ENCODE assay signal across 20 cellular contexts in genomic region chr9:35948451-35948850, GRCh38. TPM values are rescaled to one million over a fixed set of nuclear protein-coding genes. Genes with fewer than 3 reads are reported as not detected.
A peak's percentile ranks its signal among the peaks of the same experiment; 100 is the strongest.
DNase-seq lines count a peak whose midpoint lies in the region; ATAC-seq, FAIRE-seq and TF ChIP-seq lines count a peak whose summit lies in the region.
"Had no signal": no experiment of that assay in that cellular context is flagged by ENCODE, and none has a peak within 500 bp of the region (broad histone marks: within the 10 kb centered on the region; RNA-seq: fewer than 3 reads in every experiment).

No MANE protein-coding gene starts in this region.

- WGBS in hepatocyte (ENCODE audit: low lambda C conversion rate, missing lambda C conversion rate), result 83% methylated on average over 2 of the region's 2 CpGs

- POLR2A ChIA-PET in endothelial cell of umbilical vein (lab: Charles Lee), result no interaction called here

- dilution Hi-C loops in endothelial cell of umbilical vein (cut with MboI; ENCODE audit: extremely low pct_ligation_motif_present, low sequenced_read_pairs), result no loop called here

- H4K20me1 ChIP-seq in endothelial cell of umbilical vein (replicated peaks; ENCODE audit: control insufficient read depth, extremely low read depth, insufficient read depth, low read length), result no peaks in the 10 kb centered on the region
- no peaks in the 10 kb centered on the region for H4K20me1 ChIP-seq in hepatocyte (ENCODE audit: insufficient read depth, poor library complexity, severe bottlenecking)

- H3K9me2 ChIP-seq in hepatocyte (replicated peaks; ENCODE audit: insufficient read depth), result no peaks in the 10 kb centered on the region

- H3K4me2 ChIP-seq in endothelial cell of umbilical vein (ENCODE audit: insufficient read depth, low read length) (peak overlapping the region; percentile 20), hepatocyte (no peak overlapping the region)

- TF ChIP-seq CTCF in left ventricle myocardium inferior (IDR thresholded peaks at IDR 0.05; ENCODE audit: borderline replicate concordance) (no peak), endothelial cell of umbilical vein (IDR thresholded peaks at IDR 0.05; ENCODE audit: extremely low read depth in 1 of 2, insufficient read depth in 1 of 2, low read depth in 1 of 2, low read length in 2 of 2) (no peak), mucosa of descending colon (IDR thresholded peaks at IDR 0.05) (no peak), kidney (IDR thresholded peaks at IDR 0.05; ENCODE audit: borderline replicate concordance, extremely low read depth, insufficient read depth) (no peak), hepatocyte (IDR thresholded peaks at IDR 0.05; ENCODE audit: poor library complexity) (no peak)

- H3K9ac ChIP-seq in endothelial cell of umbilical vein (replicated peaks; ENCODE audit: extremely low read depth, insufficient read depth, low read length) (peak overlapping the region; percentile 34), kidney (ENCODE audit: low read length in 2 of 2) (no peak overlapping the region)

- CTCF ChIA-PET in endothelial cell of umbilical vein (lab: Charles Lee), result interaction anchor here (0.9 to 1.3 kb wide), 2 partner anchors 45 to 53 kb away, joined by 3 to 5 read pairs; no protein-coding TSS in a partner anchor

- no peaks in the 10 kb centered on the region for H3K9me3 ChIP-seq in left ventricle myocardium inferior (replicated peaks)
- H3K9me3 ChIP-seq in endothelial cell of umbilical vein (replicated peaks; ENCODE audit: control insufficient read depth, insufficient read depth, low read length), result no peaks in the 10 kb centered on the region
- no peaks in the 10 kb centered on the region for H3K9me3 ChIP-seq in mucosa of descending colon
- no peaks in the 10 kb centered on the region for H3K9me3 ChIP-seq in kidney (ENCODE audit: control insufficient read depth in 1 of 2, low read length in 2 of 2)
- H3K9me3 ChIP-seq in hepatocyte (ENCODE audit: low read depth), result no peaks in the 10 kb centered on the region

- H3K9me1 ChIP-seq in endothelial cell of umbilical vein (replicated peaks; ENCODE audit: control insufficient read depth, extremely low read depth, insufficient read depth, low read length), result no peaks in the 10 kb centered on the region

- FAIRE-seq in endothelial cell of umbilical vein (lab: Jason Lieb, UNC) (no peak), kidney (lab: Jason Lieb, UNC) (no peak)
- FAIRE-seq: HepG2 had no signal

- H3K27ac ChIP-seq in left ventricle myocardium inferior (replicated peaks), result peak overlapping the region; percentile 78
- peak overlapping the region; percentile 44 for H3K27ac ChIP-seq in endothelial cell of umbilical vein (ENCODE audit: insufficient read depth, low read depth, low read length)
- H3K27ac ChIP-seq in kidney (ENCODE audit: low read depth in 2 of 2, low read length in 2 of 2), result no peak overlapping the region
- H3K27ac ChIP-seq in hepatocyte, result no peak overlapping the region

- no peaks in the 10 kb centered on the region for H3K36me3 ChIP-seq in left ventricle myocardium inferior
- no peaks in the 10 kb centered on the region for H3K36me3 ChIP-seq in endothelial cell of umbilical vein (ENCODE audit: control insufficient read depth in 2 of 2, extremely low read depth in 1 of 2, insufficient read depth in 2 of 2, low read length in 2 of 2)
- no peaks in the 10 kb centered on the region for H3K36me3 ChIP-seq in mucosa of descending colon (ENCODE audit: low read depth)
- no peaks in the 10 kb centered on the region for H3K36me3 ChIP-seq in kidney (ENCODE audit: control insufficient read depth in 1 of 2, insufficient read depth in 2 of 2, low read length in 2 of 2)
- no peaks in the 10 kb centered on the region for H3K36me3 ChIP-seq in hepatocyte (replicated peaks; ENCODE audit: insufficient read depth, low read depth)

- H3K79me2 ChIP-seq in endothelial cell of umbilical vein (ENCODE audit: control insufficient read depth, insufficient read depth, low read length), result no peaks in the 10 kb centered on the region
- no peaks in the 10 kb centered on the region for H3K79me2 ChIP-seq in hepatocyte

- intact Hi-C loops in left ventricle myocardium inferior (cut with micrococcal nuclease), result loop anchor here (5.0 kb wide), 1 partner anchor 41 kb away; the partner anchor contains the start of genes HRCT1 and SPAAR
- intact Hi-C loops in Right ventricle myocardium inferior (cut with DNase I), result no loop called here
- intact Hi-C loops in endothelial cell of umbilical vein (cut with micrococcal nuclease), result loop anchor here (5.0 kb wide), 1 partner anchor 121 kb away; the partner anchor contains the start of genes FAM221B and TMEM8B
- intact Hi-C loops in mucosa of descending colon (cut with DNase I, micrococcal nuclease), result loop anchor here (5.0 kb wide), 2 partner anchors 41 to 46 kb away; partner anchors contain the start of genes HRCT1 (in 1 of the 2) and SPAAR (in 1 of the 2)
- intact Hi-C loops in kidney (cut with DNase I), result no loop called here

- BruUV-seq in endothelial cell of umbilical vein (replicated peaks; lab: Mats Ljungman, UMichigan), result no TSS peak

- ATAC-seq in Right ventricle myocardium inferior (no peak), mucosa of descending colon (peak; percentile 6), GM21360 (IDR thresholded peaks at IDR 0.05; ENCODE audit: unreplicated experiment) (no peak)

- H3K4me3 ChIP-seq in left ventricle myocardium inferior (no peak overlapping the region), endothelial cell of umbilical vein (replicated peaks in 1 of 3; ENCODE audit: insufficient read depth in 1 of 3, low read depth in 1 of 3, low read length in 3 of 3) (no peak overlapping the region), mucosa of descending colon (no peak overlapping the region), kidney (ENCODE audit: low read length in 2 of 2) (no peak overlapping the region), hepatocyte (no peak overlapping the region)

- no peak for TF ChIP-seq POLR2A in endothelial cell of umbilical vein (IDR thresholded peaks at IDR 0.05; ENCODE audit: low read depth, low read length)

- H3K4me1 ChIP-seq in left ventricle myocardium inferior (peaks cover 61% of the 10 kb centered on the region), endothelial cell of umbilical vein (ENCODE audit: control insufficient read depth, extremely low read depth, insufficient read depth, low read length) (peaks cover 37% of the 10 kb centered on the region), mucosa of descending colon (ENCODE audit: low read depth) (peaks cover 27% of the 10 kb centered on the region), kidney (ENCODE audit: control insufficient read depth in 1 of 2, insufficient read depth in 1 of 2, low read depth in 1 of 2, low read length in 2 of 2) (peaks cover 3 to 4% of the 10 kb centered on the region in 2 donors), hepatocyte (ENCODE audit: insufficient read depth) (peaks cover 3% of the 10 kb centered on the region)

- H2AFZ ChIP-seq in endothelial cell of umbilical vein (ENCODE audit: low read depth, low read length) (peak overlapping the region; percentile 74), hepatocyte (no peak overlapping the region)

- H3K27me3 ChIP-seq in left ventricle myocardium inferior (ENCODE audit: low read depth) (peaks cover 3% of the 10 kb centered on the region), endothelial cell of umbilical vein (ENCODE audit: control insufficient read depth in 2 of 2, insufficient read depth in 2 of 2, low read length in 2 of 2) (no peaks in the 10 kb centered on the region), hepatocyte (peaks cover 6% of the 10 kb centered on the region)

- no peak for DNase-seq in left ventricle myocardium inferior
- DNase-seq in Right ventricle myocardium inferior (ENCODE audit: missing footprints), result no peak
- DNase-seq in endothelial cell of umbilical vein (ENCODE audit: low read depth, low spot score), result peak; percentile 75
- DNase-seq in mucosa of descending colon, result no peak
- no peak for DNase-seq in kidney
- no peak for DNase-seq in NCI-H2196 treated with DMSO at 0.1 percent for 48 hours (lab: John Stamatoyannopoulos, UW; ENCODE audit: unreplicated experiment)
- no peak for DNase-seq in hepatocyte (ENCODE audit: low spot score)
- DNase-seq: 8988T, DMS79 treated with DMSO at 0.1 percent for 48 hours, KG1, NCI-H187, NCI-H2107, NCI-H2227 treated with DMSO at 0.1 percent for 48 hours, NCI-H510A treated with DMSO at 0.1 percent for 48 hours, NCI-H82, RPMI8226, SIG-M5 had no signal

RNA-seq across cellular contexts. Expression of gene OR2S2, which starts 9.5 kb away (rescaled TPM):
- total RNA-seq in left ventricle myocardium inferior (not detected), Right ventricle myocardium inferior (not detected), endothelial cell of umbilical vein (not detected in 2 replicates), mucosa of descending colon (not detected), kidney (not detected), hepatocyte (0.27 TPM in 1 of 2 replicates, not detected in the other)
- polyA plus RNA-seq in endothelial cell of umbilical vein (not detected in 2 replicates), kidney (ENCODE audit: insufficient read depth, low read depth, low replicate concordance) (not detected), hepatocyte (not detected in 2 replicates)
- polyA plus RNA-seq in endothelial cell of umbilical vein (2011; cell fraction: cytosol; rRNA removed), result not detected in 2 replicates
- not detected in 2 replicates for polyA plus RNA-seq in endothelial cell of umbilical vein (2011; cell fraction: nucleus; rRNA removed)
- polyA plus RNA-seq in endothelial cell of umbilical vein (2012), result not detected in 2 replicates
- not detected in 2 replicates for polyA minus RNA-seq in endothelial cell of umbilical vein
- not detected for polyA minus RNA-seq in endothelial cell of umbilical vein (2011; cell fraction: cytosol; rRNA and poly(A)+ RNA removed)
- polyA minus RNA-seq in endothelial cell of umbilical vein (2011; cell fraction: nucleus; rRNA and poly(A)+ RNA removed), result not detected in 2 replicates
- total RNA-seq: HepG2 had no signal
- polyA plus RNA-seq: CD14-positive monocyte, HepG2 had no signal

RNA-seq across cellular contexts. Expression of gene SPAAR, which starts 39.2 kb away (rescaled TPM):
- 6.5 TPM for total RNA-seq in left ventricle myocardium inferior
- total RNA-seq in Right ventricle myocardium inferior, result 9.6 TPM
- 13.0 and 24.8 TPM in 2 replicates for total RNA-seq in endothelial cell of umbilical vein
- polyA plus RNA-seq in endothelial cell of umbilical vein, result 20.8 and 23.0 TPM in 2 replicates
- polyA plus RNA-seq in endothelial cell of umbilical vein (2011; cell fraction: cytosol; rRNA removed), result 15.2 and 16.0 TPM in 2 replicates
- polyA plus RNA-seq in endothelial cell of umbilical vein (2011; cell fraction: nucleus; rRNA removed), result 10.6 and 11.8 TPM in 2 replicates
- 14.3 and 25.3 TPM in 2 replicates for polyA plus RNA-seq in endothelial cell of umbilical vein (2012)
- 19.9 and 21.2 TPM in 2 replicates for polyA minus RNA-seq in endothelial cell of umbilical vein
- polyA minus RNA-seq in endothelial cell of umbilical vein (2011; cell fraction: cytosol; rRNA and poly(A)+ RNA removed), result not detected
- polyA minus RNA-seq in endothelial cell of umbilical vein (2011; cell fraction: nucleus; rRNA and poly(A)+ RNA removed), result 12.7 and 15.8 TPM in 2 replicates
- total RNA-seq in mucosa of descending colon, result 1 to 10 TPM; 2.0 to 2.9 (median 2.0) TPM
- total RNA-seq in kidney, result 5.3 TPM
- polyA plus RNA-seq in kidney (ENCODE audit: insufficient read depth, low read depth, low replicate concordance), result 3.2 TPM
- total RNA-seq in hepatocyte, result not detected in 2 replicates
- polyA plus RNA-seq in hepatocyte, result 0.52 TPM in 1 of 2 replicates, not detected in the other
- polyA plus RNA-seq: CD14-positive monocyte, HepG2 had no signal

RNA-seq across cellular contexts. Expression of gene HRCT1, which starts 42.4 kb away (rescaled TPM):
- total RNA-seq in left ventricle myocardium inferior (6.2 TPM), Right ventricle myocardium inferior (8.1 TPM), endothelial cell of umbilical vein (1.2 and 5.2 TPM in 2 replicates), mucosa of descending colon (100 to 1,000 TPM in 1 of 3 donors, 10 to 100 TPM in 2; 24.8 to 161 (median 82.1) TPM), kidney (51.2 TPM), hepatocyte (0.24 and 0.90 TPM in 2 replicates)
- polyA plus RNA-seq in endothelial cell of umbilical vein (7.0 and 9.9 TPM in 2 replicates), kidney (ENCODE audit: insufficient read depth, low read depth, low replicate concordance) (13.3 TPM), hepatocyte (0.72 and 1.8 TPM in 2 replicates)
- polyA plus RNA-seq in endothelial cell of umbilical vein (2011; cell fraction: cytosol; rRNA removed), result 6.2 and 7.1 TPM in 2 replicates
- polyA plus RNA-seq in endothelial cell of umbilical vein (2011; cell fraction: nucleus; rRNA removed), result 2.4 and 2.9 TPM in 2 replicates
- polyA plus RNA-seq in endothelial cell of umbilical vein (2012), result 3.2 and 3.4 TPM in 2 replicates
- polyA minus RNA-seq in endothelial cell of umbilical vein, result 0.51 and 2.2 TPM in 2 replicates
- not detected for polyA minus RNA-seq in endothelial cell of umbilical vein (2011; cell fraction: cytosol; rRNA and poly(A)+ RNA removed)
- polyA minus RNA-seq in endothelial cell of umbilical vein (2011; cell fraction: nucleus; rRNA and poly(A)+ RNA removed), result 0.48 and 0.82 TPM in 2 replicates
- total RNA-seq: HepG2 had no signal
- polyA plus RNA-seq: CD14-positive monocyte had no signal

Comparison
In these comparisons a context has a peak if more than half of its experiments do, and no peak if none do; other contexts are left out.
1. intact Hi-C loops: an anchor here in left ventricle myocardium inferior (5.0 kb wide), endothelial cell of umbilical vein (5.0 kb wide) and mucosa of descending colon (5.0 kb wide); none called in Right ventricle myocardium inferior and kidney.
2. H3K27ac ChIP-seq: peak in left ventricle myocardium inferior (single experiment) and endothelial cell of umbilical vein (single experiment); none in kidney (0 of 2) and hepatocyte (single experiment).